In genomic region chrY:13339939-13340338, GRCh38 we compare ENCODE assay signal across 21 cellular contexts.
"Had no signal": no experiment of that assay in that cellular context is flagged by ENCODE, and none has a peak within 500 bp of the region (broad histone marks: within the 10 kb centered on the region; RNA-seq: fewer than 3 reads in every experiment).

No MANE protein-coding gene starts in this region.

- H3K27me3 ChIP-seq: brain microvascular endothelial cell, dorsolateral prefrontal cortex, gastroesophageal sphincter, sigmoid colon, spleen, stomach, thyroid gland, uterus had no signal

- H3K27me3 Mint-ChIP-seq: activated CD8-positive, alpha-beta memory T cell treated with anti-CD3 and anti-CD28 coated beads, Interleukin-2, amount 10 ng/mL, durations not matched to agents 7 days and 5 days; T-cell had no signal

- H3K4me1 ChIP-seq: gastroesophageal sphincter, psoas muscle, sigmoid colon, thyroid gland, uterus had no signal

- H3K27ac ChIP-seq: brain microvascular endothelial cell, gastroesophageal sphincter, psoas muscle, sigmoid colon, SK-N-MC, stomach, uterus had no signal

- H3K4me1 Mint-ChIP-seq: endodermal cell, nephron had no signal

- DNase-seq: activated CD8-positive, alpha-beta memory T cell treated with anti-CD3 and anti-CD28 coated beads, Interleukin-2, amount 10 ng/mL, durations not matched to agents 7 days and 5 days; activated naive CD4-positive, alpha-beta T cell treated with anti-CD3 and anti-CD28 coated beads, Interleukin-2, amount 50 U/mL, for 16 hours; activated T-cell treated with anti-CD3 and anti-CD28 coated beads, Interleukin-2, amount 50 U/mL, for 1 hour; brain microvascular endothelial cell; dorsolateral prefrontal cortex; endodermal cell; psoas muscle; sigmoid colon; spleen; stimulated activated CD4-positive, alpha-beta T cell treated with anti-CD3 and anti-CD28 coated beads, Interleukin-1b, Interleukin-23, amount 100 ng/mL, for 48 hours; stomach; T-cell; T-helper 9 cell; thyroid gland; uterus had no signal

- H3K9me3 Mint-ChIP-seq: activated T-helper 2 cell treated with anti-CD3 and anti-CD28 coated beads, Interferon-gamma antibody, Interleukin-2, Interleukin-4, amounts not matched to agents 10 μg/mL and 5 μg/mL and 100 μg/mL, durations not matched to agents 14 hours and 24 hours and 36 hours; endodermal cell; nephron; T-cell had no signal

- H3K9me3 ChIP-seq: gastroesophageal sphincter, psoas muscle, sigmoid colon, spleen, stomach, thyroid gland, uterus had no signal

- ATAC-seq: activated CD4-positive, CD25-positive, alpha-beta regulatory T cell treated with anti-CD3 and anti-CD28 coated beads, Interleukin-2, amount 50 U/mL, for 24 hours; activated CD8-positive, alpha-beta memory T cell treated with anti-CD3 and anti-CD28 coated beads, Interleukin-2, amount 10 ng/mL, durations not matched to agents 7 days and 5 days; gastroesophageal sphincter; left lobe of liver; psoas muscle; T-cell had no signal

- H3K4me3 Mint-ChIP-seq: activated CD8-positive, alpha-beta memory T cell treated with anti-CD3 and anti-CD28 coated beads, Interleukin-2, amount 10 ng/mL, durations not matched to agents 7 days and 5 days; endodermal cell; nephron; T-cell had no signal

- H3K27ac Mint-ChIP-seq: activated CD8-positive, alpha-beta memory T cell treated with anti-CD3 and anti-CD28 coated beads, Interleukin-2, amount 10 ng/mL, durations not matched to agents 7 days and 5 days; activated T-helper 2 cell treated with anti-CD3 and anti-CD28 coated beads, Interferon-gamma antibody, Interleukin-2, Interleukin-4, amounts not matched to agents 10 μg/mL and 5 μg/mL and 100 μg/mL, durations not matched to agents 14 hours and 24 hours and 36 hours; endodermal cell; nephron; T-cell had no signal
